ENCODE assay signal across 22 cellular contexts in the genomic region with DNA sequence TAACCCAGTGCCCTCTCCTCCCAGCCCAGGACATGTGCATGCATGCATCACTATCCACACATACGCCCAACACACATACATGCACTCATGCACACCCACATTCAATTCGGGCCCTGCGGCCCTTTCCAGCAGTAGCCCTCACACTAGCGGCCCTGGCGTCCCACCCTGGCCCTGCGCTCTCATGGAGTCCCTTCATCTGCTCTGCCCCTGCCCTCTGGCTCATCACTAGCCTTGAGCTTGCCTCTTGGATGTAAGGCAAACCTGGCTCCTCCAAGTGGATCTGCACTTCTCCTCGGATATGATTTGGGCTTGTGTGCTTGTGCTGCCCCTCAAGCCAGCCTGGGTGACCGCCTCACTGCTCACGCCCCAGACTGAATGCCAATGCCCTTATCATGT.
A peak's percentile ranks its signal among the peaks of the same experiment; 100 is the strongest.
DNase-seq lines count a peak whose midpoint lies in the region; ATAC-seq, FAIRE-seq and TF ChIP-seq lines count a peak whose summit lies in the region.
"Had no signal": no experiment of that assay in that cellular context is flagged by ENCODE, and none has a peak within 500 bp of the region (broad histone marks: within the 10 kb centered on the region; RNA-seq: fewer than 3 reads in every experiment).

No MANE protein-coding gene starts in this region.

- H3K27ac ChIP-seq in PC-3 (ENCODE audit: low read length) (no peak overlapping the region), psoas muscle (peak overlapping the region; percentile 92), small intestine (ENCODE audit: low read depth in 1 of 2, low read length in 1 of 2) (no peak overlapping the region)

- H3K27me3 Mint-ChIP-seq in memory B cell: peaks cover 21% of the 10 kb centered on the region

- no peaks in the 10 kb centered on the region for H3K9me2 ChIP-seq in PC-3 (replicated peaks; ENCODE audit: low read length)

- in situ Hi-C loops in HAP-1 (cut with MboI; ENCODE audit: low sequenced_read_pairs): no loop called here

- H3K27ac Mint-ChIP-seq in memory B cell: no peak overlapping the region
- H3K27ac Mint-ChIP-seq: activated naive CD8-positive, alpha-beta T cell treated with anti-CD3 and anti-CD28 coated beads, Interleukin-2, amount 50 U/mL, for 24 hours had no signal

- DNase-seq in GM12891 (ENCODE audit: insufficient read length, low spot score) (no peak), PC-3 (no peak), memory B cell (ENCODE audit: low spot score in 2 of 2) (no peak), psoas muscle (no peak), small intestine (no peak), HAP-1 (ENCODE audit: low spot score in 2 of 2) (no peak), pons (ENCODE audit: low spot score) (no peak), AG20443 (ENCODE audit: low spot score) (no peak)
- DNase-seq: activated CD4-positive, CD25-positive, alpha-beta regulatory T cell treated with anti-CD3 and anti-CD28 coated beads, Interleukin-2, amount 50 U/mL, for 72 hours; activated naive CD8-positive, alpha-beta T cell treated with anti-CD3 and anti-CD28 coated beads, Interleukin-2, amount 50 U/mL, for 24 hours; activated T-cell treated with anti-CD3 and anti-CD28 coated beads, Interleukin-2, amount 50 U/mL, for 1 hour; CD4-positive, CD25-positive, alpha-beta regulatory T cell; DND-41; Karpas-422; kidney; NCI-H1417 treated with DMSO at 0.1 percent for 48 hours; NCI-H2107; NCI-H446 treated with DMSO at 0.1 percent for 48 hours; NCI-H82; stimulated activated CD4-positive, alpha-beta T cell treated with anti-CD3 and anti-CD28 coated beads, Interleukin-2, amount 100 ng/mL, for 48 hours; uterus had no signal

- H3K9me3 ChIP-seq in PC-3 (ENCODE audit: low read length) (no peaks in the 10 kb centered on the region), psoas muscle (no peaks in the 10 kb centered on the region), small intestine (ENCODE audit: control insufficient read depth, low read depth) (no peaks in the 10 kb centered on the region), HAP-1 (no peaks in the 10 kb centered on the region)
- H3K9me3 ChIP-seq: suprapubic skin, uterus had no signal

- H3K27me3 ChIP-seq in PC-3 (ENCODE audit: low read length) (0 out of 2 replicates have a peak, but pooled peaks cover 9% of the 10 kb centered on the region), psoas muscle (ENCODE audit: insufficient read depth in 3 of 3, low read length in 2 of 3) (no peaks in the 10 kb centered on the region), small intestine (ENCODE audit: control insufficient read depth in 2 of 2, insufficient read depth in 2 of 2, low read length in 2 of 2) (peaks cover 2 to 3% of the 10 kb centered on the region in 2 donors), HAP-1 (ENCODE audit: low read depth) (no peaks in the 10 kb centered on the region)
- H3K27me3 ChIP-seq: uterus had no signal

- H3K4me2 ChIP-seq in PC-3 (ENCODE audit: low read length): peak overlapping the region; percentile 88; the same call in 1 of the 2 replicates

- WGBS in psoas muscle, 3 donors: 50 to 81% (median 61%) methylated on average over 9 of the region's 9 CpGs
- WGBS in small intestine, 3 donors: 84 to 93% (median 87%) methylated on average over 9 of the region's 9 CpGs

- peaks cover 5% of the 10 kb centered on the region for H3K4me1 Mint-ChIP-seq in memory B cell

- TF ChIP-seq CTCF in PC-3 (conservative IDR thresholded peaks at IDR 0.05; ENCODE audit: low read depth, low read length) (no peak), psoas muscle (IDR thresholded peaks at IDR 0.05) (no peak)

- no peak for TF ChIP-seq POLR2A in GM12891 (IDR thresholded peaks at IDR 0.05; ENCODE audit: low read depth, low read length)

- no peak overlapping the region for H3K4me3 ChIP-seq in PC-3 (ENCODE audit: low read length)
- H3K4me3 ChIP-seq in psoas muscle: peak overlapping the region; percentile 64
- H3K4me3 ChIP-seq in small intestine (ENCODE audit: low read depth in 1 of 2, low read length in 2 of 2): no peak overlapping the region
- H3K4me3 ChIP-seq in HAP-1: no peak overlapping the region

- BruUV-seq in PC-3 (replicated peaks; lab: Mats Ljungman, UMichigan): no TSS peak

- ATAC-seq in PC-3: no peak
- no peak for ATAC-seq in memory B cell (ENCODE audit: low read depth)
- ATAC-seq in psoas muscle: peak in 2 of 4 donors; percentile 1 to 2
- ATAC-seq: activated naive CD8-positive, alpha-beta T cell treated with anti-CD3 and anti-CD28 coated beads, Interleukin-2, amount 50 U/mL, for 24 hours had no signal

- no peak overlapping the region for H2AFZ ChIP-seq in PC-3 (ENCODE audit: low read length)

- FAIRE-seq in GM12891 (lab: Jason Lieb, UNC) (peak; percentile 55), small intestine (lab: Jason Lieb, UNC) (no peak)
- FAIRE-seq: kidney had no signal

- no peaks in the 10 kb centered on the region for H3F3A ChIP-seq in PC-3 (ENCODE audit: low read length, unreplicated experiment)

- H3K36me3 ChIP-seq in PC-3 (ENCODE audit: low read depth, low read length): no peaks in the 10 kb centered on the region
- no peaks in the 10 kb centered on the region for H3K36me3 ChIP-seq in psoas muscle (ENCODE audit: insufficient read depth in 1 of 2, low read depth in 1 of 2)
- no peaks in the 10 kb centered on the region for H3K36me3 ChIP-seq in small intestine (ENCODE audit: control insufficient read depth in 2 of 2, insufficient read depth in 2 of 2, low read length in 2 of 2)
- H3K36me3 ChIP-seq in HAP-1 (replicated peaks): no peaks in the 10 kb centered on the region
- H3K36me3 ChIP-seq: suprapubic skin, uterus had no signal

- POLR2A ChIA-PET in PC-3 (lab: Charles Lee; ENCODE audit: unreplicated experiment): no interaction called here

- intact Hi-C loops in PC-3 (cut with micrococcal nuclease) (no loop called here), psoas muscle (cut with DNase I) (loop anchor here in 1 of 2 donors (2.0 to 5.0 kb wide), 2 partner anchors 63 to 75 kb away; no protein-coding TSS in a partner anchor)

- peak overlapping the region; percentile 35 for H3K4me3 Mint-ChIP-seq in memory B cell

- no peaks in the 10 kb centered on the region for H3K36me3 Mint-ChIP-seq in memory B cell
- H3K36me3 Mint-ChIP-seq: CD4-positive, CD25-positive, alpha-beta regulatory T cell had no signal

- H3K4me1 ChIP-seq in PC-3 (ENCODE audit: insufficient read depth, low read length) (peaks cover 11% of the 10 kb centered on the region), psoas muscle (peaks cover 36% of the 10 kb centered on the region), small intestine (ENCODE audit: control insufficient read depth in 2 of 2, insufficient read depth in 1 of 2, low read depth in 1 of 2, low read length in 1 of 2) (no peaks in the 10 kb centered on the region), HAP-1 (no peaks in the 10 kb centered on the region)
- H3K4me1 ChIP-seq: uterus had no signal

- CTCF ChIA-PET in PC-3 (lab: Charles Lee): no interaction called here

- H3K9ac ChIP-seq in PC-3 (ENCODE audit: low read length): no peak overlapping the region

- H3K79me2 ChIP-seq in PC-3 (ENCODE audit: low read length): no peaks in the 10 kb centered on the region

- H3K9me3 Mint-ChIP-seq in memory B cell: no peaks in the 10 kb centered on the region
- H3K9me3 Mint-ChIP-seq: activated naive CD8-positive, alpha-beta T cell treated with anti-CD3 and anti-CD28 coated beads, Interleukin-2, amount 50 U/mL, for 24 hours had no signal

- no peaks in the 10 kb centered on the region for H4K20me1 ChIP-seq in PC-3 (ENCODE audit: low read length)

TF ChIP-seq in GM12891, 5 proteins besides CTCF, POLR2A, EP300 and RAD21:
- no peak for TF ChIP-seq POLR2AphosphoS5 (IDR thresholded peaks at IDR 0.05; ENCODE audit: low read depth, low read length)
- no peak for TF ChIP-seq SPI1 (IDR thresholded peaks at IDR 0.05; ENCODE audit: low read depth, low read length)
- no peak for TF ChIP-seq PAX5 (IDR thresholded peaks at IDR 0.05; ENCODE audit: insufficient read depth, low read length, severe bottlenecking)
- TF ChIP-seq POU2F2 (IDR thresholded peaks at IDR 0.05; ENCODE audit: low read depth, low read length): no peak
- no peak for TF ChIP-seq TAF1 (IDR thresholded peaks at IDR 0.05; ENCODE audit: low read depth, low read length)
TF ChIP-seq in GM12891: peak in this region for 0.
